ENCODE assay signal across 9 cellular contexts in genomic region chr12:101697197-101697929, GRCh38. TPM values are rescaled to one million over a fixed set of nuclear protein-coding genes. Genes with fewer than 3 reads are reported as not detected.
A peak's percentile ranks its signal among the peaks of the same experiment; 100 is the strongest.
DNase-seq lines count a peak whose midpoint lies in the region; ATAC-seq, FAIRE-seq and TF ChIP-seq lines count a peak whose summit lies in the region.
"Had no signal": no experiment of that assay in that cellular context is flagged by ENCODE, and none has a peak within 500 bp of the region (broad histone marks: within the 10 kb centered on the region; RNA-seq: fewer than 3 reads in every experiment).

CHPT1 (plus strand) TSS chr12:101697640; CDS start chr12:101697862, 222 bp downstream.

- H3K9me3 ChIP-seq in endothelial cell of umbilical vein (replicated peaks; ENCODE audit: control insufficient read depth, insufficient read depth, low read length) (no peaks in the 10 kb centered on the region), mucosa of stomach (ENCODE audit: control insufficient read depth, low read length) (no peaks in the 10 kb centered on the region)

- no peaks in the 10 kb centered on the region for H3K27me3 ChIP-seq in endothelial cell of umbilical vein (ENCODE audit: control insufficient read depth in 2 of 2, insufficient read depth in 2 of 2, low read length in 2 of 2)
- H3K27me3 ChIP-seq in mucosa of stomach (ENCODE audit: control insufficient read depth, insufficient read depth, low read length), result no peaks in the 10 kb centered on the region

- H3K36me3 ChIP-seq in endothelial cell of umbilical vein (ENCODE audit: control insufficient read depth in 2 of 2, extremely low read depth in 1 of 2, insufficient read depth in 2 of 2, low read length in 2 of 2) (no peaks in the 10 kb centered on the region), mucosa of stomach (ENCODE audit: control insufficient read depth, insufficient read depth, low read length) (no peaks in the 10 kb centered on the region)

- dilution Hi-C loops in endothelial cell of umbilical vein (cut with MboI; ENCODE audit: extremely low pct_ligation_motif_present, low sequenced_read_pairs), result no loop called here

- CTCF ChIA-PET in endothelial cell of umbilical vein (lab: Charles Lee), result interaction anchor here (0.6 kb wide), 1 partner anchor 207 kb away, joined by 4 read pairs; no protein-coding TSS in a partner anchor

- H4K20me1 ChIP-seq in endothelial cell of umbilical vein (replicated peaks; ENCODE audit: control insufficient read depth, extremely low read depth, insufficient read depth, low read length), result no peaks in the 10 kb centered on the region

- peak within 1 kb of the TSS; percentile 87 for H3K4me2 ChIP-seq in endothelial cell of umbilical vein (ENCODE audit: insufficient read depth, low read length)

- H3K9ac ChIP-seq in endothelial cell of umbilical vein (replicated peaks; ENCODE audit: extremely low read depth, insufficient read depth, low read length), result peak within 1 kb of the TSS; percentile 61
- peak within 1 kb of the TSS; percentile 88 for H3K9ac ChIP-seq in mucosa of stomach (ENCODE audit: low read length)

- peak within 1 kb of the TSS; percentile 72 to 82 (median 81) for H3K4me3 ChIP-seq in endothelial cell of umbilical vein (replicated peaks in 1 of 3; ENCODE audit: insufficient read depth in 1 of 3, low read depth in 1 of 3, low read length in 3 of 3)
- H3K4me3 ChIP-seq in mucosa of stomach (ENCODE audit: low read length), result peak within 1 kb of the TSS; percentile 64

- no peaks in the 10 kb centered on the region for H3K9me1 ChIP-seq in endothelial cell of umbilical vein (replicated peaks; ENCODE audit: control insufficient read depth, extremely low read depth, insufficient read depth, low read length)

- no peak for TF ChIP-seq CTCF in endothelial cell of umbilical vein (IDR thresholded peaks at IDR 0.05; ENCODE audit: extremely low read depth in 1 of 2, insufficient read depth in 1 of 2, low read depth in 1 of 2, low read length in 2 of 2)

- DNase-seq in C1 segment of cervical spinal cord (lab: John Stamatoyannopoulos, UW), result peak in 13 of 14 donors; percentile 7 to 81 (median 65)
- peak; percentile 46 for DNase-seq in NOMO-1 treated with DMSO at 0.1 percent for 48 hours (lab: John Stamatoyannopoulos, UW; ENCODE audit: unreplicated experiment)
- peak; percentile 5 for DNase-seq in activated CD8-positive, alpha-beta memory T cell treated with anti-CD3 and anti-CD28 coated beads, Interleukin-2, amount 50 U/mL, for 24 hours (ENCODE audit: extremely low read depth)
- peak; percentile 50 for DNase-seq in endothelial cell of umbilical vein (ENCODE audit: low read depth, low spot score)
- DNase-seq in stimulated activated CD8-positive, alpha-beta memory T cell treated with anti-CD3 and anti-CD28 coated beads, Interleukin-7, amount 100 ng/mL, for 24 hours (ENCODE audit: low read depth), result peak; percentile 32

- BruUV-seq in endothelial cell of umbilical vein (replicated peaks; lab: Mats Ljungman, UMichigan), result no TSS peak

- peak within 1 kb of the TSS; percentile 19 for H3K27ac ChIP-seq in endothelial cell of umbilical vein (ENCODE audit: insufficient read depth, low read depth, low read length)

- peak; percentile 66 for FAIRE-seq in endothelial cell of umbilical vein (lab: Jason Lieb, UNC)
- FAIRE-seq: endometrium had no signal

- POLR2A ChIA-PET in endothelial cell of umbilical vein (lab: Charles Lee), result no interaction called here

- peak within 1 kb of the TSS; percentile 98 for H2AFZ ChIP-seq in endothelial cell of umbilical vein (ENCODE audit: low read depth, low read length)

- H3K4me1 ChIP-seq in endothelial cell of umbilical vein (ENCODE audit: control insufficient read depth, extremely low read depth, insufficient read depth, low read length) (peaks cover 6% of the 10 kb centered on the region), mucosa of stomach (ENCODE audit: control insufficient read depth, insufficient read depth, low read length) (peaks cover 25% of the 10 kb centered on the region)

- peaks cover 21% of the 10 kb centered on the region for H3K79me2 ChIP-seq in endothelial cell of umbilical vein (ENCODE audit: control insufficient read depth, insufficient read depth, low read length)

- peak; percentile 59 for ATAC-seq in HG03378 (IDR thresholded peaks at IDR 0.05; ENCODE audit: unreplicated experiment)

- TF ChIP-seq POLR2A in GM19099 (IDR thresholded peaks at IDR 0.05; ENCODE audit: extremely low read depth, insufficient read length, low read depth) (peak; percentile 67), endothelial cell of umbilical vein (IDR thresholded peaks at IDR 0.05; ENCODE audit: low read depth, low read length) (no peak)

- intact Hi-C loops in endothelial cell of umbilical vein (cut with micrococcal nuclease), result loop anchor here (5.0 to 10.0 kb wide), 2 partner anchors 290 to 1123 kb away; partner anchors contain the start of genes ARL1 and GAS2L3

TF ChIP-seq in endothelial cell of umbilical vein, 7 proteins besides CTCF, POLR2A, EP300 and RAD21:
- TF ChIP-seq FOS (IDR thresholded peaks at IDR 0.05; ENCODE audit: borderline replicate concordance, insufficient read depth, low read length) (no peak), POLR2AphosphoS5 (IDR thresholded peaks at IDR 0.05; ENCODE audit: insufficient read depth, low read depth, low read length) (no peak), MYC (IDR thresholded peaks at IDR 0.05; ENCODE audit: low read depth, low read length) (no peak), EZH2 (IDR thresholded peaks at IDR 0.05; ENCODE audit: borderline replicate concordance, low read depth, low read length, severe bottlenecking) (no peak), MAX (IDR thresholded peaks at IDR 0.05; ENCODE audit: insufficient read depth, insufficient read length) (no peak), JUN (IDR thresholded peaks at IDR 0.05; ENCODE audit: borderline replicate concordance, insufficient read depth, insufficient read length, low read depth) (no peak), GATA2 (IDR thresholded peaks at IDR 0.05; ENCODE audit: insufficient read depth, insufficient read length, low read depth, low read length) (no peak)

RNA-seq across cellular contexts. Expression of gene CHPT1, which starts in this region (rescaled TPM):
- 19.3 and 25.3 TPM in 2 replicates for total RNA-seq in endothelial cell of umbilical vein
- 12.1 and 12.5 TPM in 2 replicates for polyA plus RNA-seq in endothelial cell of umbilical vein
- polyA plus RNA-seq in endothelial cell of umbilical vein (2011; cell fraction: cytosol; rRNA removed), result 13.3 and 13.4 TPM in 2 replicates
- 8.5 and 10.1 TPM in 2 replicates for polyA plus RNA-seq in endothelial cell of umbilical vein (2011; cell fraction: nucleus; rRNA removed)
- polyA plus RNA-seq in endothelial cell of umbilical vein (2012), result 20.9 and 28.6 TPM in 2 replicates
- polyA minus RNA-seq in endothelial cell of umbilical vein, result 7.5 and 8.9 TPM in 2 replicates
- 20.9 TPM for polyA minus RNA-seq in endothelial cell of umbilical vein (2011; cell fraction: cytosol; rRNA and poly(A)+ RNA removed)
- polyA minus RNA-seq in endothelial cell of umbilical vein (2011; cell fraction: nucleus; rRNA and poly(A)+ RNA removed), result 14.2 and 14.6 TPM in 2 replicates

Comparison
In these comparisons a context has a peak if more than half of its experiments do, and no peak if none do; other contexts are left out.
1. Peak in every context shown above with its lines: DNase-seq, ATAC-seq, H3K4me3 ChIP-seq and H3K27ac ChIP-seq.
2. DNase-seq: peak in every context shown above with its lines; median percentile 65 in C1 segment of cervical spinal cord; 50 in endothelial cell of umbilical vein; 46 in NOMO-1 treated with DMSO at 0.1 percent for 48 hours; 32 in stimulated activated CD8-positive, alpha-beta memory T cell treated with anti-CD3 and anti-CD28 coated beads, Interleukin-7, amount 100 ng/mL, for 24 hours; 5 in activated CD8-positive, alpha-beta memory T cell treated with anti-CD3 and anti-CD28 coated beads, Interleukin-2, amount 50 U/mL, for 24 hours.